ENCODE assay signal across 12 cellular contexts in the genomic region with DNA sequence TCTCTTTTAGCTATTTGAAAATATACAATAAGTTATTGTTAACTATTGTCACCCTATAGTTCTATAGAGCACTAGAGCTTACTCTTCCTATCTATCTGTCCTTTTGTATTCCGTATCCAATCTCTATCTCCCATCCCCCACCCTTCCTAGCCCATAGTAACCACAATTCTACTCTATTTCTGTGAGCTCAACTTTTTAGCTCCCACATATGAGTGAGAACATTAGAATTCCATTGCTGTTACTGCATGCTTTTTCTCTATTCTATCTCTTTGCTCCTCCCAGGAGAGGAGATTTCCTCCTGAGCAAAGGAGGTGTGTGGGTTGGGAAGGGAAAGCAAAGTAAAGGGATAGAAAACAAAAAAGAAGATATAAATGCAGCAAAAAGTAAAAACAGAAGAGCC.
A peak's percentile ranks its signal among the peaks of the same experiment; 100 is the strongest.
DNase-seq lines count a peak whose midpoint lies in the region; ATAC-seq and TF ChIP-seq lines count a peak whose summit lies in the region.
"Had no signal": no experiment of that assay in that cellular context is flagged by ENCODE, and none has a peak within 500 bp of the region (broad histone marks: within the 10 kb centered on the region; RNA-seq: fewer than 3 reads in every experiment).

No MANE protein-coding gene starts in this region.

- DNase-seq in heart right ventricle (no peak), right cardiac atrium (no peak), choroid plexus epithelial cell (ENCODE audit: low read depth) (peak; percentile 77), vagina (ENCODE audit: extremely low spot score in 2 of 2) (no peak), NCI-H69 (lab: John Stamatoyannopoulos, UW) (no peak), GM19240 (ENCODE audit: insufficient read length, low spot score) (no peak)
- DNase-seq: dorsolateral prefrontal cortex, left cardiac atrium, NCI-H1694 had no signal

- H3K36me3 ChIP-seq in heart right ventricle (no peaks in the 10 kb centered on the region), muscle layer of duodenum (ENCODE audit: control insufficient read depth in 1 of 2, insufficient read depth in 2 of 2, low read length in 2 of 2) (no peaks in the 10 kb centered on the region), vagina (no peaks in the 10 kb centered on the region)
- H3K36me3 ChIP-seq: SJSA1 had no signal

- H3K4me1 ChIP-seq in heart right ventricle: peaks cover 0 to 48% (median 28%) of the 10 kb centered on the region in 9 donors
- H3K4me1 ChIP-seq in right cardiac atrium (ENCODE audit: control insufficient read depth, insufficient read depth, low read length): peaks cover 1% of the 10 kb centered on the region
- peaks cover 8 to 20% of the 10 kb centered on the region in 2 donors for H3K4me1 ChIP-seq in muscle layer of duodenum (ENCODE audit: control insufficient read depth in 1 of 2, insufficient read depth in 2 of 2, low read length in 2 of 2)
- peaks cover 45% of the 10 kb centered on the region for H3K4me1 ChIP-seq in vagina

- H3K27me3 ChIP-seq in heart right ventricle: no peaks in the 10 kb centered on the region
- no peaks in the 10 kb centered on the region for H3K27me3 ChIP-seq in right cardiac atrium (ENCODE audit: control insufficient read depth, insufficient read depth)
- no peaks in the 10 kb centered on the region for H3K27me3 ChIP-seq in muscle layer of duodenum (ENCODE audit: low read depth, low read length)
- H3K27me3 ChIP-seq in vagina: no peaks in the 10 kb centered on the region
- H3K27me3 ChIP-seq: dorsolateral prefrontal cortex, SJSA1 had no signal

- WGBS in heart right ventricle, 2 donors: 69 to 77% methylated on average over 1 of the region's 1 CpG
- 44% methylated on average over 1 of the region's 1 CpG for WGBS in right cardiac atrium

- TF ChIP-seq CTCF in heart right ventricle (IDR thresholded peaks at IDR 0.05) (no peak), choroid plexus epithelial cell (conservative IDR thresholded peaks at IDR 0.05; ENCODE audit: low read depth, low read length) (no peak), vagina (IDR thresholded peaks at IDR 0.05) (no peak)

- H3K27ac ChIP-seq in heart right ventricle (peak overlapping the region in 8 of 10 donors; percentile 70 to 86 (median 77)), right cardiac atrium (ENCODE audit: low read length) (no peak overlapping the region), muscle layer of duodenum (ENCODE audit: low read length) (peak overlapping the region; percentile 28), vagina (peak overlapping the region; percentile 59)

- H3K9me3 ChIP-seq in heart right ventricle (no peaks in the 10 kb centered on the region), right cardiac atrium (ENCODE audit: control insufficient read depth, low read length) (no peaks in the 10 kb centered on the region), muscle layer of duodenum (ENCODE audit: control insufficient read depth in 1 of 2, low read length in 2 of 2) (no peaks in the 10 kb centered on the region), vagina (no peaks in the 10 kb centered on the region)
- H3K9me3 ChIP-seq: SJSA1 had no signal

- TF ChIP-seq POLR2A in vagina (IDR thresholded peaks at IDR 0.05): no peak

- H3K4me3 ChIP-seq in heart right ventricle (no peak overlapping the region), right cardiac atrium (ENCODE audit: low read length) (no peak overlapping the region), choroid plexus epithelial cell (ENCODE audit: low read depth, low read length) (no peak overlapping the region), muscle layer of duodenum (ENCODE audit: low read depth in 1 of 2, low read length in 2 of 2) (peak overlapping the region in 1 of 2 donors; percentile 1), vagina (no peak overlapping the region)
- H3K4me3 ChIP-seq: SJSA1 had no signal

- ATAC-seq in heart right ventricle (peak in 2 of 8 donors; percentile 30), right cardiac atrium (no peak), GM19351 (IDR thresholded peaks at IDR 0.05; ENCODE audit: unreplicated experiment) (no peak)

- intact Hi-C loops in heart right ventricle (cut with DNase I) (no loop called here), right cardiac atrium (cut with DNase I) (no loop called here), vagina (cut with DNase I) (no loop called here)
